In the genomic region with DNA sequence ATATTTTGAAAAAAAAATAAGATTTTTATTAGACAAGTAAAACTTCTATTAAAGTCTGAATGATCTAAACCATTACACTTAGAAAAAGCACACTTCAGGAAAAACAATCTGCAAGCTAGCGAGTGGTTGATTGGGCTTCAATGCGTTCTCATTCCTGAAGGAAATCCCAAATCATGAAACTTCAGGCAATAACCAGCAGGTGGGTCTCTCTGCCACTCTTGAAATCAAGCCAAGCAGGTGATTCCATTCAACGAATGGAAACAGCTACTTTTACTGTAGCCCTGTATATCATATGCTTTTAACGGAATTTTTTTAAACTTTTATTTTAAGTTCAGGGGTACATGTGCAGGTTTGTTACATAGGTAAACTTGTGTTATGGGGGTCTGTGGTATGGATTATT, we compare ENCODE assay signal across 1 cellular context.
TF ChIP-seq lines count a peak whose summit lies in the region.

No MANE protein-coding gene starts in this region.

TF ChIP-seq in HCT116, 20 proteins besides CTCF, POLR2A, EP300 and RAD21 (continued from another document):
- TF ChIP-seq SRF (IDR thresholded peaks at IDR 0.05; ENCODE audit: low read depth) (no peak), YY1 (IDR thresholded peaks at IDR 0.05; ENCODE audit: extremely low read depth, insufficient replicate concordance, low read depth, low read length) (no peak)
- TF ChIP-seq, protein P1, sequence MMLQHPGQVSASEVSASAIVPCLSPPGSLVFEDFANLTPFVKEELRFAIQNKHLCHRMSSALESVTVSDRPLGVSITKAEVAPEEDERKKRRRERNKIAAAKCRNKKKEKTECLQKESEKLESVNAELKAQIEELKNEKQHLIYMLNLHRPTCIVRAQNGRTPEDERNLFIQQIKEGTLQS (IDR thresholded peaks at IDR 0.05) = no peak
TF ChIP-seq in HCT116: peak in this region for 0.
